In the genomic region with DNA sequence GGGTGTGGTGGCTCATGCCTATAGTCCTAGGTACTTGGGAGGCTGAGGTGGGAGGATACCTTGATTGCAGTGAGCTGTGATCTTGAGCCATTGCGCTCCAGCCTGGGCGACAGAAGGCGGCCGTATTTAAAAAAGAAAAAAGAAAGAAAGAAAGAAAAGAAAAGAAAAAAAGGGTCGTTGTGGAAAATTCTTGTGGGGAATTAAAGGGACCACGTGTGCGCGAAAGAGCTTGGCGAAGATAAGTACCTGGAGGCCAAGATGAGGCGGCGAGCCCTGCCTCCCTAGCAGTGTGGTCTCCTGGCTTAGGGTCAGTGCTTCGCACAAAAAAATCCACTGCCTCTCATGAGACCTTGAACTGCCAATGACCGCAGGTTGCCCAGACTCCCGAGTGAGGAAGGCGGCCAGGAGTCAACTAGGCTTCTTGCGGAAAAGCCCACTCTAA, we compare ENCODE assay signal across 8 cellular contexts. TPM values are rescaled to one million over a fixed set of nuclear protein-coding genes. Genes with fewer than 3 reads are reported as not detected.
DNase-seq lines count a peak whose midpoint lies in the region; ATAC-seq lines count a peak whose summit lies in the region.

No MANE protein-coding gene starts in this region.

- peaks cover 51% of the 10 kb centered on the region for H3K4me1 Mint-ChIP-seq in activated CD4-positive, alpha-beta memory T cell treated with anti-CD3 and anti-CD28 coated beads for 36 hours (ENCODE audit: low read depth)

- H3K4me1 ChIP-seq in skeletal muscle tissue (ENCODE audit: control insufficient read depth in 3 of 3, insufficient read depth in 3 of 3, low read length in 3 of 3) = peaks cover 26 to 43% (median 30%) of the 10 kb centered on the region in 3 donors

- H3K4me3 ChIP-seq in skeletal muscle tissue (ENCODE audit: low read length in 3 of 3) = peak overlapping the region; percentile 93 to 94 (median 94)

- H3K36me3 ChIP-seq in skeletal muscle tissue (ENCODE audit: control insufficient read depth in 3 of 3, insufficient read depth in 3 of 3, low read length in 3 of 3) = no peaks in the 10 kb centered on the region

- peak overlapping the region; percentile 93 to 98 (median 96) for H3K9ac ChIP-seq in skeletal muscle tissue (ENCODE audit: low read depth in 1 of 3, low read length in 3 of 3)

- DNase-seq in NCI-H146 (lab: John Stamatoyannopoulos, UW) (peak; percentile 70), NCI-H146 treated with DMSO at 0.1 percent for 48 hours (lab: John Stamatoyannopoulos, UW; ENCODE audit: unreplicated experiment) (no peak), left ventricle myocardium superior (no peak), GDM1 (lab: John Stamatoyannopoulos, UW) (no peak), A172 (ENCODE audit: low spot score) (no peak), LoVo (ENCODE audit: low spot score) (no peak)
- no peak for DNase-seq in activated CD4-positive, alpha-beta memory T cell treated with anti-CD3 and anti-CD28 coated beads for 36 hours

- POLR2A ChIA-PET in activated CD4-positive, alpha-beta memory T cell treated with anti-CD3 and anti-CD28 coated beads for 36 hours (lab: Charles Lee) = interaction anchor here (0.6 to 4.7 kb wide), 10 partner anchors 10 to 352 kb away, joined by 3 to 61 read pairs (median 4); a partner anchor contains a TSS

- peak overlapping the region; percentile 85 for H3K27ac ChIP-seq in skeletal muscle tissue (ENCODE audit: low read depth, low read length)

- no peaks in the 10 kb centered on the region for H3K9me3 ChIP-seq in skeletal muscle tissue (ENCODE audit: control insufficient read depth in 3 of 3, low read length in 3 of 3)

- intact Hi-C loops in activated CD4-positive, alpha-beta memory T cell treated with anti-CD3 and anti-CD28 coated beads for 36 hours (cut with micrococcal nuclease) = loop anchor here (2.0 to 5.0 kb wide), 4 partner anchors 74 to 167 kb away; a partner anchor contains a TSS
- intact Hi-C loops in left ventricle myocardium superior (cut with micrococcal nuclease) = no loop called here

- no peaks in the 10 kb centered on the region for H3K9me3 Mint-ChIP-seq in activated CD4-positive, alpha-beta memory T cell treated with anti-CD3 and anti-CD28 coated beads for 36 hours

- peaks cover 6% of the 10 kb centered on the region for H3K36me3 Mint-ChIP-seq in activated CD4-positive, alpha-beta memory T cell treated with anti-CD3 and anti-CD28 coated beads for 36 hours

- no peaks in the 10 kb centered on the region for H3K27me3 Mint-ChIP-seq in activated CD4-positive, alpha-beta memory T cell treated with anti-CD3 and anti-CD28 coated beads for 36 hours

- ATAC-seq in left ventricle myocardium superior = peak; percentile 20

- H3K27me3 ChIP-seq in skeletal muscle tissue (ENCODE audit: control insufficient read depth in 3 of 3, insufficient read depth in 3 of 3, low read length in 3 of 3) = no peaks in the 10 kb centered on the region

- H3K4me3 Mint-ChIP-seq in activated CD4-positive, alpha-beta memory T cell treated with anti-CD3 and anti-CD28 coated beads for 36 hours = peak overlapping the region; percentile 100

- CTCF ChIA-PET in activated CD4-positive, alpha-beta memory T cell treated with anti-CD3 and anti-CD28 coated beads for 36 hours (lab: Charles Lee) = interaction anchor here (0.8 to 2.8 kb wide), 6 partner anchors 10 to 150 kb away, joined by 3 to 22 read pairs (median 4); a partner anchor contains a TSS

- H3K27ac Mint-ChIP-seq in activated CD4-positive, alpha-beta memory T cell treated with anti-CD3 and anti-CD28 coated beads for 36 hours = peak overlapping the region; percentile 100

RNA-seq across cellular contexts. Expression of a gene that starts 0.7 kb away (rescaled TPM):
- 100 to 1,000 TPM; 158 TPM for total RNA-seq in activated CD4-positive, alpha-beta memory T cell treated with anti-CD3 and anti-CD28 coated beads for 36 hours
- total RNA-seq in left ventricle myocardium superior = 114 TPM
- 35.5 TPM for total RNA-seq in skeletal muscle tissue
- total RNA-seq in A172 (2014; rRNA removed; shearing (Covaris generic)) = 151 and 733 TPM in 2 replicates

RNA-seq across cellular contexts. Expression of a gene that starts 9.0 kb away (rescaled TPM):
- 10 to 100 TPM; 32.0 to 34.0 TPM for total RNA-seq in activated CD4-positive, alpha-beta memory T cell treated with anti-CD3 and anti-CD28 coated beads for 36 hours
- total RNA-seq in left ventricle myocardium superior (25.6 TPM), skeletal muscle tissue (20.9 TPM)
- 33.0 and 34.8 TPM in 2 replicates for total RNA-seq in A172 (2014; rRNA removed; shearing (Covaris generic))
